In genomic region chr10:128047337-128047736, GRCh38 we compare ENCODE assay signal across 8 cellular contexts.
DNase-seq lines count a peak whose midpoint lies in the region; ATAC-seq lines count a peak whose summit lies in the region.

No MANE protein-coding gene starts in this region.

- H3K36me3 ChIP-seq in HAP-1 (replicated peaks), result no peaks in the 10 kb centered on the region
- no peaks in the 10 kb centered on the region for H3K36me3 ChIP-seq in GM23248 (ENCODE audit: low read depth)

- no peak overlapping the region for H2AFZ ChIP-seq in GM23248

- in situ Hi-C loops in HAP-1 (cut with MboI; ENCODE audit: low sequenced_read_pairs) (no loop called here), GM23248 (cut with MboI) (no loop called here)

- peak; percentile 68 for DNase-seq in SW480 (ENCODE audit: low spot score)
- DNase-seq in activated naive CD8-positive, alpha-beta T cell treated with anti-CD3 and anti-CD28 coated beads, Interleukin-2, amount 50 U/mL, for 16 hours (ENCODE audit: low read depth, low spot score), result peak; percentile 58
- DNase-seq in islet precursor cell, result peak; percentile 98
- DNase-seq in stimulated activated CD4-positive, alpha-beta T cell treated with anti-CD3 and anti-CD28 coated beads, Interleukin-4, amount 100 ng/mL, for 1 hour, result peak; percentile 79
- no peak for DNase-seq in HAP-1 (ENCODE audit: low spot score in 2 of 2)
- DNase-seq in GM23248, result no peak

- H3K9me2 ChIP-seq in GM23248 (ENCODE audit: insufficient read depth), result no peaks in the 10 kb centered on the region

- H3K27me3 ChIP-seq in HAP-1 (ENCODE audit: low read depth) (no peaks in the 10 kb centered on the region), GM23248 (replicated peaks; ENCODE audit: insufficient read depth) (no peaks in the 10 kb centered on the region)

- no peak overlapping the region for H3K27ac ChIP-seq in GM23248

- H3K79me2 ChIP-seq in GM23248 (ENCODE audit: insufficient read depth), result no peaks in the 10 kb centered on the region

- no peaks in the 10 kb centered on the region for H3K9me3 ChIP-seq in HAP-1
- H3K9me3 ChIP-seq in GM23248 (ENCODE audit: low read depth), result no peaks in the 10 kb centered on the region

- H3K4me3 ChIP-seq in HAP-1 (no peak overlapping the region), GM23248 (no peak overlapping the region)

- WGBS in GM23248 (ENCODE audit: low coverage in 1 of 2, low lambda C conversion rate in 2 of 2, missing lambda C conversion rate in 2 of 2), 2 experiments, result 93 to 94% methylated on average over 16 of the region's 16 CpGs

- no peaks in the 10 kb centered on the region for H4K20me1 ChIP-seq in GM23248 (ENCODE audit: insufficient read depth)

- H3K4me1 ChIP-seq in HAP-1 (no peaks in the 10 kb centered on the region), GM23248 (ENCODE audit: insufficient read depth) (peaks cover 15% of the 10 kb centered on the region)

- H3F3A ChIP-seq in GM23248 (ENCODE audit: insufficient read depth), result no peaks in the 10 kb centered on the region

- no peak overlapping the region for H3K4me2 ChIP-seq in GM23248 (ENCODE audit: unreplicated experiment)

- ATAC-seq in GM18909 (IDR thresholded peaks at IDR 0.05; ENCODE audit: poor library complexity, unreplicated experiment), result peak; percentile 98
- peak; percentile 96 for ATAC-seq in HG03103 (IDR thresholded peaks at IDR 0.05; ENCODE audit: low read depth, unreplicated experiment)

- no peak overlapping the region for H3K9ac ChIP-seq in GM23248

Comparison
In these comparisons a context has a peak if more than half of its experiments do, and no peak if none do; other contexts are left out.
1. DNase-seq: peak in SW480 (single experiment), activated naive CD8-positive, alpha-beta T cell treated with anti-CD3 and anti-CD28 coated beads, Interleukin-2, amount 50 U/mL, for 16 hours (single experiment), islet precursor cell (single experiment) and stimulated activated CD4-positive, alpha-beta T cell treated with anti-CD3 and anti-CD28 coated beads, Interleukin-4, amount 100 ng/mL, for 1 hour (single experiment); none in HAP-1 (0 of 2) and GM23248 (single experiment).